Comparison of ENCODE assay signal across 1 cellular context in genomic region chr20:63009044-63009961, GRCh38.
TF ChIP-seq lines count a peak whose summit lies in the region.

No MANE protein-coding gene starts in this region.

TF ChIP-seq in HepG2, 621 proteins besides CTCF, POLR2A, EP300 and RAD21 (continued from another document):
- peak; percentile 84 for TF ChIP-seq ERF (CRISPR knock-in tag; IDR thresholded peaks at IDR 0.05)
- TF ChIP-seq ZFP90 (CRISPR knock-in tag; IDR thresholded peaks at IDR 0.05; ENCODE audit: borderline replicate concordance), result peak; percentile 40; the same call in 1 of the 2 replicates
- TF ChIP-seq ZBTB7A (CRISPR knock-in tag; IDR thresholded peaks at IDR 0.05), result peak; percentile 42
- no peak for TF ChIP-seq ATF7 (IDR thresholded peaks at IDR 0.05)
- no peak; the same call in 1 of the 2 replicates for TF ChIP-seq ATF7 (CRISPR knock-in tag; IDR thresholded peaks at IDR 0.05)
- no peak for TF ChIP-seq ZNF160 (CRISPR knock-in tag; IDR thresholded peaks at IDR 0.05)
- TF ChIP-seq HNF1B (CRISPR knock-in tag; IDR thresholded peaks at IDR 0.05), result peak; percentile 89
- no peak for TF ChIP-seq ATF4 (CRISPR knock-in tag; IDR thresholded peaks at IDR 0.05)
- peak; percentile 61; the same call in 1 of the 2 replicates for TF ChIP-seq PHF21A (CRISPR knock-in tag; IDR thresholded peaks at IDR 0.05)
- TF ChIP-seq SKI (IDR thresholded peaks at IDR 0.05; ENCODE audit: partially characterized antibody), result peak; percentile 61
- TF ChIP-seq ZNF335 (CRISPR knock-in tag; IDR thresholded peaks at IDR 0.05), result 0 out of 2 replicates have a peak, but pooled peaks have one; percentile 58
- peak; percentile 92 for TF ChIP-seq HOXA5 (CRISPR knock-in tag; IDR thresholded peaks at IDR 0.05)
- 0 out of 2 replicates have a peak, but pooled peaks have one; percentile 28 for TF ChIP-seq CAMTA2 (CRISPR knock-in tag; IDR thresholded peaks at IDR 0.05; ENCODE audit: borderline replicate concordance)
- peak; percentile 46; the same call in 1 of the 2 replicates for TF ChIP-seq ZFP82 (CRISPR knock-in tag; IDR thresholded peaks at IDR 0.05; ENCODE audit: borderline replicate concordance)
- peak; percentile 36 for TF ChIP-seq SUZ12 (IDR thresholded peaks at IDR 0.05; ENCODE audit: low read depth, low read length)
- TF ChIP-seq BRD4 (CRISPR knock-in tag; IDR thresholded peaks at IDR 0.05), result peak; percentile 78
- TF ChIP-seq FOXA3 (CRISPR knock-in tag; IDR thresholded peaks at IDR 0.05), result 0 out of 2 replicates have a peak, but pooled peaks have one; percentile 35
- 0 out of 2 replicates have a peak, but pooled peaks have one; percentile 17 for TF ChIP-seq MEF2D (CRISPR knock-in tag; IDR thresholded peaks at IDR 0.05)
- peak; percentile 83; the same call in 1 of the 2 replicates for TF ChIP-seq MXD1 (CRISPR knock-in tag; IDR thresholded peaks at IDR 0.05)
- TF ChIP-seq THRA (CRISPR knock-in tag; IDR thresholded peaks at IDR 0.05; ENCODE audit: borderline replicate concordance), result peak; percentile 81; the same call in 1 of the 2 replicates
- TF ChIP-seq ZBTB38 (CRISPR knock-in tag; IDR thresholded peaks at IDR 0.05), result no peak
- TF ChIP-seq ARID5B (CRISPR knock-in tag; IDR thresholded peaks at IDR 0.05), result peak; percentile 34; the same call in 1 of the 2 replicates
- peak; percentile 85 for TF ChIP-seq JARID2 (CRISPR knock-in tag; IDR thresholded peaks at IDR 0.05; ENCODE audit: insufficient replicate concordance)
- TF ChIP-seq ZNF850 (CRISPR knock-in tag; conservative IDR thresholded peaks at IDR 0.05), result 0 out of 2 replicates have a peak, but pooled peaks have one; percentile 71
- TF ChIP-seq E2F2 (CRISPR knock-in tag; IDR thresholded peaks at IDR 0.05; ENCODE audit: borderline replicate concordance), result peak; percentile 49; the same call in 1 of the 2 replicates
- peak; percentile 8; the same call in 1 of the 2 replicates for TF ChIP-seq EZH2 (conservative IDR thresholded peaks at IDR 0.05; ENCODE audit: low read depth, low read length)
- TF ChIP-seq HINFP (CRISPR knock-in tag; IDR thresholded peaks at IDR 0.05; ENCODE audit: low read depth), result 0 out of 2 replicates have a peak, but pooled peaks have one; percentile 61
- TF ChIP-seq TSC22D2 (CRISPR knock-in tag; IDR thresholded peaks at IDR 0.05; ENCODE audit: borderline replicate concordance), result peak; percentile 92; the same call in 1 of the 2 replicates
- TF ChIP-seq ZFX (CRISPR knock-in tag; IDR thresholded peaks at IDR 0.05; ENCODE audit: low read depth), result peak; percentile 35; the same call in 1 of the 2 replicates
